Comparison of ENCODE assay signal across 20 cellular contexts in the genomic region with DNA sequence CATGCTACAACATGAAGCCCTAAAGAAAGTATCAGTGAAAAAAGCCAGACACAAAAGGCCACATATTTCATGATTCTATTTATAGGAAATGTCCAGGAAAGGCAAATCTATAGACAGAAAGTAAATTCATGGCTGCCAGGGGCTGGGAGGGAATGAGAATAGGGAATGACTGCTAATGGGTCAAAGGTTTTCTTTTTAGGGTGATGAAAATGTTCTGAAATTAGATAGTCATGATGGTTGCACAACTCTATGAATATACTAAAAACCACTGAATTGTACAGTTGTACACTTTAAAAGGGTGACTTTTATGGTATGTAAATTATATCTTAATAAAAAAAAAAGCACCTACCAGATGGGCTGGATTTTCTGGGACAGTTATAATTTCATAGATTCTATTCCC.
DNase-seq lines count a peak whose midpoint lies in the region; ATAC-seq, FAIRE-seq and TF ChIP-seq lines count a peak whose summit lies in the region.
"Had no signal": no experiment of that assay in that cellular context is flagged by ENCODE, and none has a peak within 500 bp of the region (broad histone marks: within the 10 kb centered on the region; RNA-seq: fewer than 3 reads in every experiment).

No MANE protein-coding gene starts in this region.

- no peaks in the 10 kb centered on the region for H3K36me3 ChIP-seq in liver (ENCODE audit: control insufficient read depth in 4 of 4, insufficient read depth in 3 of 4, low read depth in 1 of 4, low read length in 3 of 4)
- no peaks in the 10 kb centered on the region for H3K36me3 ChIP-seq in HepG2 (replicated peaks in 1 of 2; ENCODE audit: control insufficient read depth in 1 of 2, insufficient read depth in 2 of 2, low read length in 2 of 2)
- no peaks in the 10 kb centered on the region for H3K36me3 ChIP-seq in endodermal cell (ENCODE audit: control insufficient read depth, insufficient read depth, low read length)
- H3K36me3 ChIP-seq: BLaER1, Peyer's patch had no signal

- no peak for FAIRE-seq in HepG2 (lab: Jason Lieb, UNC)
- FAIRE-seq: GM19239, H54 had no signal

- H3K27ac Mint-ChIP-seq in activated naive CD4-positive, alpha-beta T cell treated with anti-CD3 and anti-CD28 coated beads, Interleukin-2, amount 10 ng/mL, durations not matched to agents 7 days and 5 days, result no peak overlapping the region
- no peak overlapping the region for H3K27ac Mint-ChIP-seq in endodermal cell
- H3K27ac Mint-ChIP-seq: CD8-positive, alpha-beta T cell had no signal

- no peak overlapping the region for H3K4me3 Mint-ChIP-seq in activated naive CD4-positive, alpha-beta T cell treated with anti-CD3 and anti-CD28 coated beads, Interleukin-2, amount 10 ng/mL, durations not matched to agents 7 days and 5 days
- H3K4me3 Mint-ChIP-seq in endodermal cell, result no peak overlapping the region
- H3K4me3 Mint-ChIP-seq: CD8-positive, alpha-beta T cell had no signal

- intact Hi-C loops in HepG2 (cut with micrococcal nuclease; ENCODE audit: unreplicated experiment), result no loop called here

- no TSS peak for BruUV-seq in HepG2 (replicated peaks; lab: Mats Ljungman, UMichigan)

- H3K9me3 ChIP-seq in liver (ENCODE audit: control insufficient read depth in 4 of 4, low read length in 3 of 4), result no peaks in the 10 kb centered on the region
- H3K9me3 ChIP-seq in HepG2 (ENCODE audit: low read length), result no peaks in the 10 kb centered on the region
- H3K9me3 ChIP-seq in endodermal cell (ENCODE audit: control insufficient read depth, low read length), result no peaks in the 10 kb centered on the region
- H3K9me3 ChIP-seq: BLaER1, Peyer's patch had no signal

- H3K9ac ChIP-seq in liver (ENCODE audit: low read depth in 1 of 2, low read length in 2 of 2) (no peak overlapping the region), HepG2 (ENCODE audit: insufficient read depth, low read depth, low read length) (no peak overlapping the region), endodermal cell (ENCODE audit: extremely low read depth, low read length, poor library complexity, severe bottlenecking) (no peak overlapping the region)
- H3K9ac ChIP-seq: BLaER1, KMS-11 had no signal

- peaks cover 40% of the 10 kb centered on the region for H3K27me3 Mint-ChIP-seq in activated naive CD4-positive, alpha-beta T cell treated with anti-CD3 and anti-CD28 coated beads, Interleukin-2, amount 10 ng/mL, durations not matched to agents 7 days and 5 days
- no peaks in the 10 kb centered on the region for H3K27me3 Mint-ChIP-seq in endodermal cell (ENCODE audit: insufficient read depth)

- no peak for ATAC-seq in HepG2
- ATAC-seq: CD8-positive, alpha-beta T cell; Right ventricle myocardium inferior had no signal

- no peak for DNase-seq in HepG2 (ENCODE audit: low spot score)
- peak; percentile 31 for DNase-seq in choroid plexus epithelial cell (ENCODE audit: low read depth)
- DNase-seq in fibroblast of villous mesenchyme (ENCODE audit: low read depth), result peak; percentile 63
- no peak for DNase-seq in activated naive CD4-positive, alpha-beta T cell treated with anti-CD3 and anti-CD28 coated beads, Interleukin-2, amount 10 ng/mL, durations not matched to agents 7 days and 5 days
- no peak for DNase-seq in endodermal cell
- no peak for DNase-seq in NCI-H774 (lab: John Stamatoyannopoulos, UW)
- no peak for DNase-seq in NCI-H2227 (lab: John Stamatoyannopoulos, UW; ENCODE audit: unreplicated experiment)
- DNase-seq: CD8-positive, alpha-beta T cell; NCI-H1048; NCI-H1436 treated with DMSO at 0.1 percent for 48 hours; NCI-H2081 treated with DMSO at 0.1 percent for 48 hours; NCI-H510A treated with DMSO at 0.1 percent for 48 hours; Peyer's patch had no signal

- H3K36me3 Mint-ChIP-seq in activated naive CD4-positive, alpha-beta T cell treated with anti-CD3 and anti-CD28 coated beads, Interleukin-2, amount 10 ng/mL, durations not matched to agents 7 days and 5 days, result no peaks in the 10 kb centered on the region
- H3K36me3 Mint-ChIP-seq in endodermal cell (ENCODE audit: low read depth), result no peaks in the 10 kb centered on the region
- H3K36me3 Mint-ChIP-seq: CD8-positive, alpha-beta T cell had no signal

- TF ChIP-seq RAD21 in liver (IDR thresholded peaks at IDR 0.05) (no peak), HepG2 (CRISPR knock-in tag; IDR thresholded peaks at IDR 0.05) (no peak)

- H3K27me3 ChIP-seq in liver (ENCODE audit: control insufficient read depth in 4 of 4, insufficient read depth in 4 of 4, low read length in 3 of 4), result no peaks in the 10 kb centered on the region
- H3K27me3 ChIP-seq in HepG2 (ENCODE audit: control insufficient read depth in 1 of 2, insufficient read depth in 2 of 2, low read length in 2 of 2), result no peaks in the 10 kb centered on the region
- no peaks in the 10 kb centered on the region for H3K27me3 ChIP-seq in endodermal cell (ENCODE audit: control insufficient read depth, insufficient read depth, low read length, poor library complexity, severe bottlenecking)
- H3K27me3 ChIP-seq: BLaER1, Peyer's patch had no signal

- H4K20me1 ChIP-seq in HepG2 (ENCODE audit: insufficient read depth, low read length), result no peaks in the 10 kb centered on the region
- H4K20me1 ChIP-seq: BLaER1 had no signal

- in situ Hi-C loops in HepG2 (cut with HindIII; ENCODE audit: extremely low pct_ligation_motif_present, low pct_unique_long_range_greater_than_20kb), result no loop called here

- TF ChIP-seq EP300 in HepG2 (IDR thresholded peaks at IDR 0.05; ENCODE audit: low read depth in 2 of 2, low read length in 2 of 2), result no peak
- no peak for TF ChIP-seq EP300 in HepG2 (CRISPR knock-in tag; IDR thresholded peaks at IDR 0.05; ENCODE audit: borderline replicate concordance)

- H3K4me2 ChIP-seq in HepG2 (ENCODE audit: low read depth, low read length), result no peak overlapping the region
- H3K4me2 ChIP-seq: BLaER1, KMS-11 had no signal

- H3K4me1 Mint-ChIP-seq in activated naive CD4-positive, alpha-beta T cell treated with anti-CD3 and anti-CD28 coated beads, Interleukin-2, amount 10 ng/mL, durations not matched to agents 7 days and 5 days, result peaks cover 15% of the 10 kb centered on the region
- H3K4me1 Mint-ChIP-seq in endodermal cell, result peaks cover 41% of the 10 kb centered on the region

- H3K4me3 ChIP-seq in liver (ENCODE audit: low read depth in 1 of 3, low read length in 3 of 3), result no peak overlapping the region
- no peak overlapping the region for H3K4me3 ChIP-seq in HepG2 (replicated peaks in 1 of 3; ENCODE audit: insufficient read depth in 1 of 3, low read depth in 2 of 3, low read length in 3 of 3)
- no peak overlapping the region for H3K4me3 ChIP-seq in choroid plexus epithelial cell (ENCODE audit: low read depth, low read length)
- no peak overlapping the region for H3K4me3 ChIP-seq in fibroblast of villous mesenchyme (ENCODE audit: low read depth, low read length)
- H3K4me3 ChIP-seq in endodermal cell (ENCODE audit: low read length), result no peak overlapping the region
- H3K4me3 ChIP-seq: BLaER1, Peyer's patch had no signal

- CTCF ChIA-PET in HepG2 (lab: Yijun Ruan, JAX; ENCODE audit: low intra/inter-chr PET ratio, low total read pairs), result no interaction called here
- CTCF ChIA-PET in activated naive CD4-positive, alpha-beta T cell treated with anti-CD3 and anti-CD28 coated beads, Interleukin-2, amount 10 ng/mL, durations not matched to agents 7 days and 5 days (lab: Charles Lee), result no interaction called here

- no peak for TF ChIP-seq POLR2A in HepG2 (IDR thresholded peaks at IDR 0.05; ENCODE audit: insufficient read depth in 1 of 2, low read depth in 2 of 2, low read length in 2 of 2)

- no peak for TF ChIP-seq CTCF in liver (IDR thresholded peaks at IDR 0.05; ENCODE audit: low read depth, low read length, missing input control)
- TF ChIP-seq CTCF in HepG2 (CRISPR knock-in tag; IDR thresholded peaks at IDR 0.05), result no peak
- no peak for TF ChIP-seq CTCF in choroid plexus epithelial cell (conservative IDR thresholded peaks at IDR 0.05; ENCODE audit: low read depth, low read length)
- no peak for TF ChIP-seq CTCF in fibroblast of villous mesenchyme (IDR thresholded peaks at IDR 0.05; ENCODE audit: insufficient read depth, low read depth, low read length)
- TF ChIP-seq CTCF in endodermal cell (conservative IDR thresholded peaks at IDR 0.05), result no peak

- H3K27ac ChIP-seq in liver (ENCODE audit: low read depth in 1 of 2, low read length in 2 of 2), result peak overlapping the region in 1 of 2 donors; percentile 80
- no peak overlapping the region for H3K27ac ChIP-seq in HepG2 (ENCODE audit: extremely low read length, insufficient read depth, low read length)
- H3K27ac ChIP-seq in endodermal cell (ENCODE audit: low read depth, low read length), result no peak overlapping the region
- H3K27ac ChIP-seq: 22Rv1, BLaER1, KMS-11, Peyer's patch had no signal

- H3K4me1 ChIP-seq in liver (ENCODE audit: control insufficient read depth in 4 of 4, insufficient read depth in 4 of 4, low read length in 3 of 4) (peaks cover 2 to 32% (median 11%) of the 10 kb centered on the region in 4 donors), HepG2 (ENCODE audit: insufficient read depth, low read length) (peaks cover 16% of the 10 kb centered on the region), endodermal cell (ENCODE audit: control insufficient read depth, insufficient read depth, low read length) (peaks cover 3% of the 10 kb centered on the region)
- H3K4me1 ChIP-seq: Peyer's patch had no signal

- no peaks in the 10 kb centered on the region for H3K79me2 ChIP-seq in HepG2 (ENCODE audit: insufficient read depth, low read length)

- POLR2A ChIA-PET in HepG2 (lab: Yijun Ruan, JAX), result no interaction called here

- no peak overlapping the region for H2AFZ ChIP-seq in HepG2 (ENCODE audit: low read length)

- H3K9me3 Mint-ChIP-seq in activated naive CD4-positive, alpha-beta T cell treated with anti-CD3 and anti-CD28 coated beads, Interleukin-2, amount 10 ng/mL, durations not matched to agents 7 days and 5 days, result no peaks in the 10 kb centered on the region
- H3K9me3 Mint-ChIP-seq in endodermal cell, result no peaks in the 10 kb centered on the region
- H3K9me3 Mint-ChIP-seq: CD8-positive, alpha-beta T cell had no signal

TF ChIP-seq in liver, 16 proteins besides CTCF, POLR2A, EP300 and RAD21 (continues in another document):
- TF ChIP-seq HNF4A (conservative IDR thresholded peaks at IDR 0.05), result peak; percentile 43 to 48
- TF ChIP-seq SP1 (IDR thresholded peaks at IDR 0.05), result peak; percentile 69
- TF ChIP-seq, protein P1, sequence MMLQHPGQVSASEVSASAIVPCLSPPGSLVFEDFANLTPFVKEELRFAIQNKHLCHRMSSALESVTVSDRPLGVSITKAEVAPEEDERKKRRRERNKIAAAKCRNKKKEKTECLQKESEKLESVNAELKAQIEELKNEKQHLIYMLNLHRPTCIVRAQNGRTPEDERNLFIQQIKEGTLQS (IDR thresholded peaks at IDR 0.05), result peak; percentile 15
- no peak for TF ChIP-seq FOXA2 (IDR thresholded peaks at IDR 0.05)

TF ChIP-seq in HepG2, 621 proteins besides CTCF, POLR2A, EP300 and RAD21 (continues in another document):
- TF ChIP-seq MAFG (CRISPR knock-in tag; IDR thresholded peaks at IDR 0.05), result no peak
- TF ChIP-seq HNRNPK (IDR thresholded peaks at IDR 0.05; ENCODE audit: low read depth, low read length, poor library complexity, severe bottlenecking), result no peak
- no peak for TF ChIP-seq SNAPC2 (CRISPR knock-in tag; IDR thresholded peaks at IDR 0.05)

Comparison
In these comparisons a context has a peak if more than half of its experiments do, and no peak if none do; other contexts are left out.
1. DNase-seq: peak in choroid plexus epithelial cell (single experiment) and fibroblast of villous mesenchyme (single experiment); none in HepG2 (single experiment), activated naive CD4-positive, alpha-beta T cell treated with anti-CD3 and anti-CD28 coated beads, Interleukin-2, amount 10 ng/mL, durations not matched to agents 7 days and 5 days (single experiment), endodermal cell (single experiment), NCI-H774 (single experiment) and NCI-H2227 (single experiment).